ENCODE assay signal across 26 cellular contexts in genomic region chr14:24349742-24350141, GRCh38.
"Had no signal": no experiment of that assay in that cellular context is flagged by ENCODE, and none has a peak within 500 bp of the region (broad histone marks: within the 10 kb centered on the region; RNA-seq: fewer than 3 reads in every experiment).

No MANE protein-coding gene starts in this region.

- FAIRE-seq: urothelium cell line had no signal

- H3K27ac ChIP-seq: stomach, suprapubic skin, thoracic aorta, thyroid gland, tibial artery, tibial nerve, transverse colon, upper lobe of right lung, uterus, vagina had no signal

- H3K36me3 ChIP-seq: stomach, suprapubic skin, thoracic aorta, thyroid gland, tibial artery, tibial nerve, transverse colon, upper lobe of left lung, upper lobe of right lung, uterus, vagina had no signal

- H3K4me1 ChIP-seq: suprapubic skin, tibial artery, tibial nerve, uterus, vagina had no signal

- H3K9me3 ChIP-seq: stomach, suprapubic skin, testis, thoracic aorta, thyroid gland, tibial artery, tibial nerve, transverse colon, upper lobe of left lung, upper lobe of right lung, uterus, vagina had no signal

- DNase-seq: stimulated activated CD4-positive, alpha-beta T cell treated with anti-CD3 and anti-CD28 coated beads, Interleukin-2, amount 100 ng/mL, for 48 hours; stimulated activated CD4-positive, alpha-beta T cell treated with anti-CD3 and anti-CD28 coated beads, Interleukin-4, amount 100 ng/mL, for 1 hour; stimulated activated CD4-positive, alpha-beta T cell treated with anti-CD3 and anti-CD28 coated beads, Interleukin-4, amount 100 ng/mL, for 24 hours; stimulated activated CD4-positive, alpha-beta T cell treated with anti-CD3 and anti-CD28 coated beads, Interleukin-4, amount 100 ng/mL, for 4 hours; stimulated activated CD8-positive, alpha-beta memory T cell treated with anti-CD3 and anti-CD28 coated beads, Interleukin-4, amount 100 ng/mL, for 48 hours; stimulated activated naive B cell treated with anti-CD40 and anti-IgM and Interleukin-4, amounts not matched to agents 10 μg/mL and 1 μg/mL and 100 μg/mL, for 72 hours; stimulated activated naive CD4-positive, alpha-beta T cell; stimulated activated naive CD4-positive, alpha-beta T cell treated with Interleukin-2 at 50 U/mL for 16 hours; stimulated activated naive CD8-positive, alpha-beta T cell treated with anti-CD3 and anti-CD28 coated beads, Interleukin-15, amount 100 ng/mL, for 72 hours; stimulated activated naive CD8-positive, alpha-beta T cell treated with anti-CD3 and anti-CD28 coated beads, Interleukin-15, Interleukin-2, amounts not matched to agents 100 U/mL and 50 U/mL, for 24 hours; stomach; substantia nigra; thyroid gland; tibial artery; transverse colon; upper lobe of left lung; upper lobe of right lung; uterus had no signal

- H3K4me3 ChIP-seq: stomach, suprapubic skin, testis, thoracic aorta, thyroid gland, tibial artery, tibial nerve, transverse colon, upper lobe of left lung, upper lobe of right lung, uterus, vagina had no signal

- ATAC-seq: stimulated activated effector memory CD8-positive, alpha-beta T cell treated with anti-CD3 and anti-CD28 coated beads, Interleukin-12 subunit alpha, Interleukin-12 subunit beta, amount 100 ng/mL, for 72 hours; stimulated activated memory B cell treated with anti-CD40 and anti-IgM and Interleukin-4, amounts not matched to agents 10 μg/mL and 1 μg/mL and 100 μg/mL, for 72 hours; stimulated activated naive B cell treated with anti-CD40 and anti-IgM and Interleukin-4, amounts not matched to agents 10 μg/mL and 1 μg/mL and 100 μg/mL, for 72 hours; stimulated activated naive CD8-positive, alpha-beta T cell treated with anti-CD3 and anti-CD28 coated beads, Interleukin-15, amount 100 ng/mL, for 72 hours; stimulated activated naive CD8-positive, alpha-beta T cell treated with anti-CD3 and anti-CD28 coated beads, Interleukin-15, Interleukin-2, amounts not matched to agents 100 U/mL and 50 U/mL, for 24 hours; upper lobe of right lung had no signal

- H3K27me3 ChIP-seq: suprapubic skin, testis, thyroid gland, upper lobe of left lung, upper lobe of right lung, uterus, vagina had no signal
